Comparison of ENCODE assay signal across 1 cellular context in the genomic region with DNA sequence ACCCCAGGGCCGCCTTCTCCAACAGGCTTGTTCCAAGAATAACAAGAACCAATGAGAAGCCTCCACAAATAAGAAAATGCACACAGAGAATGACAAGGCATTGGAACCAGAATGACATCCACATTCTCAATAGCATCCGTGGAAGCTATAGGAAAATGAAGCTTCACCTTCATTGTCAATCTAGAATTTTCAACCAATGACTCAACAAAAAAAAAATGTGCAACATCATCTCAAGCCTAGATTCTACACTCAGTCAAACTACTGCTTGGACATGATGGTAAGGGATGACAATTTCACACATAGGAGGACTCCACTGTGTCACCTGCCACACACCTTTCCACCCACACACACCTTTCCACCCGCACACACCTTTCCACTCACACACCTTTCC.
TF ChIP-seq lines count a peak whose summit lies in the region.

No MANE protein-coding gene starts in this region.

TF ChIP-seq in K562, 482 proteins besides CTCF, POLR2A, EP300 and RAD21:
- TF ChIP-seq MAFG (tag; conservative IDR thresholded peaks at IDR 0.05) (peak; percentile 89), NFE2L1 (tag; IDR thresholded peaks at IDR 0.05; ENCODE audit: borderline replicate concordance, low read depth) (peak; percentile 74), C11orf30 (IDR thresholded peaks at IDR 0.05; ENCODE audit: low read depth) (peak; percentile 69; the same call in 1 of the 2 replicates), ZNF134 (CRISPR knock-in tag; conservative IDR thresholded peaks at IDR 0.05) (no peak), ZNF316 (IDR thresholded peaks at IDR 0.05) (peak; percentile 96), TEAD1 (CRISPR knock-in tag; IDR thresholded peaks at IDR 0.05) (no peak), MAFK (IDR thresholded peaks at IDR 0.05; ENCODE audit: low read length) (peak; percentile 15; the same call in 1 of the 2 replicates), MAFF (IDR thresholded peaks at IDR 0.05; ENCODE audit: low read length) (peak; percentile 51), ZNF23 (CRISPR knock-in tag; IDR thresholded peaks at IDR 0.05) (no peak), NFE2 (IDR thresholded peaks at IDR 0.05; ENCODE audit: low read depth) (peak; percentile 55)
- TF ChIP-seq, protein P1, sequence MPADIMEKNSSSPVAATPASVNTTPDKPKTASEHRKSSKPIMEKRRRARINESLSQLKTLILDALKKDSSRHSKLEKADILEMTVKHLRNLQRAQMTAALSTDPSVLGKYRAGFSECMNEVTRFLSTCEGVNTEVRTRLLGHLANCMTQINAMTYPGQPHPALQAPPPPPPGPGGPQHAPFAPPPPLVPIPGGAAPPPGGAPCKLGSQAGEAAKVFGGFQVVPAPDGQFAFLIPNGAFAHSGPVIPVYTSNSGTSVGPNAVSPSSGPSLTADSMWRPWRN (IDR thresholded peaks at IDR 0.05; ENCODE audit: low read depth) = no peak
TF ChIP-seq in K562: peak in this region for 7.
